Comparison of ENCODE assay signal across 23 cellular contexts in the genomic region with DNA sequence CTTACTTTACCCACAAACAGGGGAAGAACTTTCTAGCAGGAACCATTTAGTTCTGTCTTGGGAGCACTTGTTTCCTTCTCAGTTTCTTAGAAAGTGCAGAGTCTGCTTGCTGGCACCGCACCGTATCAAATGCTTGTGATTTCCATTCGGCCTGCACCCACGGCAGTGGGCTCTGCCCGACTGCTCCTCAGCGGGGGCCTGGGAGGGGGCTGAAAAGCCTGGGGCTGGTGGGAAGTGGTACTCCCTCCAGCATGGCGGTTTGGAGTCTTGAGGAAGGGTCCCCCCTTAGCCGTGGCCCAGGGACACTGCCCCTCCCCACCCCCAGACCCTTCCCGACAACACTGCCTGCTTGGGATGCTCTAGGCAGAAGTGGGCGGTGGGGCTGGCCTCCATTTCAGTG. TPM values are rescaled to one million over a fixed set of nuclear protein-coding genes. Genes with fewer than 3 reads are reported as not detected.
"Had no signal": no experiment of that assay in that cellular context is flagged by ENCODE, and none has a peak within 500 bp of the region (broad histone marks: within the 10 kb centered on the region; RNA-seq: fewer than 3 reads in every experiment).

No MANE protein-coding gene starts in this region.

- H3K4me3 ChIP-seq: left lung, lower lobe of right lung, pancreas, prostate gland, skin epidermis, spleen, stomach, testis, thyroid gland, transverse colon, uterus had no signal

- ATAC-seq: left colon; left lung; lower lobe of right lung; naive thymus-derived CD8-positive, alpha-beta T cell; pancreas; right cardiac atrium; sciatic nerve had no signal

- H3K27me3 ChIP-seq: left lung, pancreas, spleen, stomach, testis, thyroid gland, transverse colon, uterus had no signal

- DNase-seq: hippocampal formation; kidney glomerular epithelial cell; left colon; left lung; lower lobe of right lung; mammary epithelial cell; mesenchymal stem cell; naive thymus-derived CD8-positive, alpha-beta T cell; nucleus accumbens; pancreas; retina; right cardiac atrium; spleen; stimulated activated CD4-positive, alpha-beta T cell treated with anti-CD3 and anti-CD28 coated beads, Interleukin-4, amount 100 ng/mL, for 24 hours; stimulated activated naive CD4-positive, alpha-beta T cell; stomach; testis; thyroid gland; transverse colon; uterus had no signal

- H3K36me3 ChIP-seq: left lung, lower lobe of right lung, pancreas, prostate gland, spleen, stomach, thyroid gland, transverse colon, uterus had no signal

- H3K4me1 ChIP-seq: left lung, lower lobe of right lung, pancreas, prostate gland, spleen, stomach, uterus had no signal

- H3K27ac ChIP-seq: left lung, lower lobe of right lung, pancreas, prostate gland, skin epidermis, spleen, stomach, testis, thyroid gland, transverse colon, uterus had no signal

- H3K9me3 ChIP-seq: prostate gland, testis, thyroid gland, uterus had no signal

RNA-seq across cellular contexts. Expression of a gene that starts 57.0 kb away (rescaled TPM):
- polyA plus RNA-seq: naive thymus-derived CD8-positive, alpha-beta T cell had no signal
